Comparison of ENCODE assay signal across 1 cellular context in the genomic region with DNA sequence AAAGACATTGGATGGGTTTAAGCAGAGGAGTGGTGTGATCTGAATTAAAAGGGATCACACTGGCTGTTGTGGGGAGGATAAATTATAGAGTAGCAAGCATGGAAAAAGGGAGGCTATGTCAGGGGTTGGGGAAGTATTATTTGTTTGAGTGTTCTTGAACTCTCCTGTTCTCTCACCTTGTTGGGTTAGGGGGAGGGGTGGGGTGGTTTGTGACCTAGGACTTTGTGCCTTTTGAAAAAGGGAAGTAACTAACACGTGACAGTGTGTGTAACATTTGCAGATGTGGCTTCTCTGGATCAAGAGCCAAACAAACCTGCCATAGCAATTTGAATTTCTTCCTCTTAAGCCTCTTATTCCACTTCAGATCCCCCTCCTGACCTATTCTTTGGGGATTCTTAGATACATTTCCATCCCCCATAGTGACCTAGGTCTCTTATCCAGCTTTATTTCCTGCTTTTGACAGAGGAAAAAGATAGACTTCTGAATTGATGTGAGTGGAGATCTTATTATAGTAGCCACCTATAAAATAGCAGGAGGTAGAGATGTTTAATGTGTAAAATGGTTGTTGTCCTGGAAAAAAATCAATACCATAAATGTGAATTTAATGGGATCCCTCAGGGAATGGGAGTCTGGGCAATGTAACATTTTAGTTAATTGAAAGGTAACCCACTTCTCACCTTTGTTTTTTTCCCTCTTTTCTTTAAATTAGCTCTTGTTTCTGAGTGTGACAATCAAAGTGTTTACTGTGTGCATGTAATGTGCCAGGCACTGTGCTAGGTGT.
TF ChIP-seq lines count a peak whose summit lies in the region.

No MANE protein-coding gene starts in this region.

TF ChIP-seq in HepG2, 621 proteins besides CTCF, POLR2A, EP300 and RAD21 (continued from another document and continues in another):
- TF ChIP-seq, protein P1, sequence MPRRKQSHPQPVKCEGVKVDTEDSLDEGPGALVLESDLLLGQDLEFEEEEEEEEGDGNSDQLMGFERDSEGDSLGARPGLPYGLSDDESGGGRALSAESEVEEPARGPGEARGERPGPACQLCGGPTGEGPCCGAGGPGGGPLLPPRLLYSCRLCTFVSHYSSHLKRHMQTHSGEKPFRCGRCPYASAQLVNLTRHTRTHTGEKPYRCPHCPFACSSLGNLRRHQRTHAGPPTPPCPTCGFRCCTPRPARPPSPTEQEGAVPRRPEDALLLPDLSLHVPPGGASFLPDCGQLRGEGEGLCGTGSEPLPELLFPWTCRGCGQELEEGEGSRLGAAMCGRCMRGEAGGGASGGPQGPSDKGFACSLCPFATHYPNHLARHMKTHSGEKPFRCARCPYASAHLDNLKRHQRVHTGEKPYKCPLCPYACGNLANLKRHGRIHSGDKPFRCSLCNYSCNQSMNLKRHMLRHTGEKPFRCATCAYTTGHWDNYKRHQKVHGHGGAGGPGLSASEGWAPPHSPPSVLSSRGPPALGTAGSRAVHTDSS (CRISPR knock-in tag; conservative IDR thresholded peaks at IDR 0.05): no peak
- TF ChIP-seq POLR2G (IDR thresholded peaks at IDR 0.05; ENCODE audit: low read depth, low read length): no peak
- no peak for TF ChIP-seq ZNF850 (CRISPR knock-in tag; conservative IDR thresholded peaks at IDR 0.05)
- no peak for TF ChIP-seq THAP11 (CRISPR knock-in tag; IDR thresholded peaks at IDR 0.05)
- no peak for TF ChIP-seq ZNF761 (CRISPR knock-in tag; conservative IDR thresholded peaks at IDR 0.05)
- TF ChIP-seq, protein P2, sequence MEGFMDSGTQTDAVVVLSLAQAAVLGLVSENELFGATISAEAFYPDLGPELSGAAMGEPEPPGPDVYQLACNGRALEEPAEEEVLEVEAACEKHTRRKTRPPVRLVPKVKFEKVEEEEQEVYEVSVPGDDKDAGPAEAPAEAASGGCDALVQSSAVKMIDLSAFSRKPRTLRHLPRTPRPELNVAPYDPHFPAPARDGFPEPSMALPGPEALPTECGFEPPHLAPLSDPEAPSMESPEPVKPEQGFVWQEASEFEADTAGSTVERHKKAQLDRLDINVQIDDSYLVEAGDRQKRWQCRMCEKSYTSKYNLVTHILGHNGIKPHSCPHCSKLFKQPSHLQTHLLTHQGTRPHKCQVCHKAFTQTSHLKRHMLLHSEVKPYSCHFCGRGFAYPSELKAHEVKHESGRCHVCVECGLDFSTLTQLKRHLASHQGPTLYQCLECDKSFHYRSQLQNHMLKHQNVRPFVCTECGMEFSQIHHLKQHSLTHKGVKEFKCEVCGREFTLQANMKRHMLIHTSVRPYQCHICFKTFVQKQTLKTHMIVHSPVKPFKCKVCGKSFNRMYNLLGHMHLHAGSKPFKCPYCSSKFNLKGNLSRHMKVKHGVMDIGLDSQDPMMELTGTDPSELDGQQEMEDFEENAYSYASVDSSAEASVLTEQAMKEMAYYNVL (CRISPR knock-in tag; IDR thresholded peaks at IDR 0.05; ENCODE audit: borderline replicate concordance): no peak
- no peak for TF ChIP-seq ZBTB38 (CRISPR knock-in tag; IDR thresholded peaks at IDR 0.05)
- no peak for TF ChIP-seq RORA (CRISPR knock-in tag; IDR thresholded peaks at IDR 0.05)
- TF ChIP-seq NFYC (CRISPR knock-in tag; IDR thresholded peaks at IDR 0.05): no peak
- peak; percentile 58 for TF ChIP-seq ASH2L (IDR thresholded peaks at IDR 0.05; ENCODE audit: insufficient read length, low read depth, low read length)
- no peak for TF ChIP-seq MAFF (IDR thresholded peaks at IDR 0.05; ENCODE audit: low read depth, low read length)
- TF ChIP-seq ZNF567 (CRISPR knock-in tag; IDR thresholded peaks at IDR 0.05; ENCODE audit: borderline replicate concordance): no peak
- TF ChIP-seq, protein P3, sequence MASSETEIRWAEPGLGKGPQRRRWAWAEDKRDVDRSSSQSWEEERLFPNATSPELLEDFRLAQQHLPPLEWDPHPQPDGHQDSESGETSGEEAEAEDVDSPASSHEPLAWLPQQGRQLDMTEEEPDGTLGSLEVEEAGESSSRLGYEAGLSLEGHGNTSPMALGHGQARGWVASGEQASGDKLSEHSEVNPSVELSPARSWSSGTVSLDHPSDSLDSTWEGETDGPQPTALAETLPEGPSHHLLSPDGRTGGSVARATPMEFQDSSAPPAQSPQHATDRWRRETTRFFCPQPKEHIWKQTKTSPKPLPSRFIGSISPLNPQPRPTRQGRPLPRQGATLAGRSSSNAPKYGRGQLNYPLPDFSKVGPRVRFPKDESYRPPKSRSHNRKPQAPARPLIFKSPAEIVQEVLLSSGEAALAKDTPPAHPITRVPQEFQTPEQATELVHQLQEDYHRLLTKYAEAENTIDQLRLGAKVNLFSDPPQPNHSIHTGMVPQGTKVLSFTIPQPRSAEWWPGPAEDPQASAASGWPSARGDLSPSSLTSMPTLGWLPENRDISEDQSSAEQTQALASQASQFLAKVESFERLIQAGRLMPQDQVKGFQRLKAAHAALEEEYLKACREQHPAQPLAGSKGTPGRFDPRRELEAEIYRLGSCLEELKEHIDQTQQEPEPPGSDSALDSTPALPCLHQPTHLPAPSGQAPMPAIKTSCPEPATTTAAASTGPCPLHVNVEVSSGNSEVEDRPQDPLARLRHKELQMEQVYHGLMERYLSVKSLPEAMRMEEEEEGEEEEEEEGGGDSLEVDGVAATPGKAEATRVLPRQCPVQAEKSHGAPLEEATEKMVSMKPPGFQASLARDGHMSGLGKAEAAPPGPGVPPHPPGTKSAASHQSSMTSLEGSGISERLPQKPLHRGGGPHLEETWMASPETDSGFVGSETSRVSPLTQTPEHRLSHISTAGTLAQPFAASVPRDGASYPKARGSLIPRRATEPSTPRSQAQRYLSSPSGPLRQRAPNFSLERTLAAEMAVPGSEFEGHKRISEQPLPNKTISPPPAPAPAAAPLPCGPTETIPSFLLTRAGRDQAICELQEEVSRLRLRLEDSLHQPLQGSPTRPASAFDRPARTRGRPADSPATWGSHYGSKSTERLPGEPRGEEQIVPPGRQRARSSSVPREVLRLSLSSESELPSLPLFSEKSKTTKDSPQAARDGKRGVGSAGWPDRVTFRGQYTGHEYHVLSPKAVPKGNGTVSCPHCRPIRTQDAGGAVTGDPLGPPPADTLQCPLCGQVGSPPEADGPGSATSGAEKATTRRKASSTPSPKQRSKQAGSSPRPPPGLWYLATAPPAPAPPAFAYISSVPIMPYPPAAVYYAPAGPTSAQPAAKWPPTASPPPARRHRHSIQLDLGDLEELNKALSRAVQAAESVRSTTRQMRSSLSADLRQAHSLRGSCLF (CRISPR knock-in tag; IDR thresholded peaks at IDR 0.05; ENCODE audit: borderline replicate concordance): no peak
- no peak for TF ChIP-seq ZNF572 (CRISPR knock-in tag; IDR thresholded peaks at IDR 0.05)
- TF ChIP-seq, protein P4, sequence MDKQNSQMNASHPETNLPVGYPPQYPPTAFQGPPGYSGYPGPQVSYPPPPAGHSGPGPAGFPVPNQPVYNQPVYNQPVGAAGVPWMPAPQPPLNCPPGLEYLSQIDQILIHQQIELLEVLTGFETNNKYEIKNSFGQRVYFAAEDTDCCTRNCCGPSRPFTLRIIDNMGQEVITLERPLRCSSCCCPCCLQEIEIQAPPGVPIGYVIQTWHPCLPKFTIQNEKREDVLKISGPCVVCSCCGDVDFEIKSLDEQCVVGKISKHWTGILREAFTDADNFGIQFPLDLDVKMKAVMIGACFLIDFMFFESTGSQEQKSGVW (CRISPR knock-in tag; IDR thresholded peaks at IDR 0.05; ENCODE audit: borderline replicate concordance): no peak
- TF ChIP-seq ETV5 (CRISPR knock-in tag; IDR thresholded peaks at IDR 0.05; ENCODE audit: borderline replicate concordance): no peak
- no peak for TF ChIP-seq KLF12 (CRISPR knock-in tag; IDR thresholded peaks at IDR 0.05; ENCODE audit: borderline replicate concordance)
- TF ChIP-seq, protein P5, sequence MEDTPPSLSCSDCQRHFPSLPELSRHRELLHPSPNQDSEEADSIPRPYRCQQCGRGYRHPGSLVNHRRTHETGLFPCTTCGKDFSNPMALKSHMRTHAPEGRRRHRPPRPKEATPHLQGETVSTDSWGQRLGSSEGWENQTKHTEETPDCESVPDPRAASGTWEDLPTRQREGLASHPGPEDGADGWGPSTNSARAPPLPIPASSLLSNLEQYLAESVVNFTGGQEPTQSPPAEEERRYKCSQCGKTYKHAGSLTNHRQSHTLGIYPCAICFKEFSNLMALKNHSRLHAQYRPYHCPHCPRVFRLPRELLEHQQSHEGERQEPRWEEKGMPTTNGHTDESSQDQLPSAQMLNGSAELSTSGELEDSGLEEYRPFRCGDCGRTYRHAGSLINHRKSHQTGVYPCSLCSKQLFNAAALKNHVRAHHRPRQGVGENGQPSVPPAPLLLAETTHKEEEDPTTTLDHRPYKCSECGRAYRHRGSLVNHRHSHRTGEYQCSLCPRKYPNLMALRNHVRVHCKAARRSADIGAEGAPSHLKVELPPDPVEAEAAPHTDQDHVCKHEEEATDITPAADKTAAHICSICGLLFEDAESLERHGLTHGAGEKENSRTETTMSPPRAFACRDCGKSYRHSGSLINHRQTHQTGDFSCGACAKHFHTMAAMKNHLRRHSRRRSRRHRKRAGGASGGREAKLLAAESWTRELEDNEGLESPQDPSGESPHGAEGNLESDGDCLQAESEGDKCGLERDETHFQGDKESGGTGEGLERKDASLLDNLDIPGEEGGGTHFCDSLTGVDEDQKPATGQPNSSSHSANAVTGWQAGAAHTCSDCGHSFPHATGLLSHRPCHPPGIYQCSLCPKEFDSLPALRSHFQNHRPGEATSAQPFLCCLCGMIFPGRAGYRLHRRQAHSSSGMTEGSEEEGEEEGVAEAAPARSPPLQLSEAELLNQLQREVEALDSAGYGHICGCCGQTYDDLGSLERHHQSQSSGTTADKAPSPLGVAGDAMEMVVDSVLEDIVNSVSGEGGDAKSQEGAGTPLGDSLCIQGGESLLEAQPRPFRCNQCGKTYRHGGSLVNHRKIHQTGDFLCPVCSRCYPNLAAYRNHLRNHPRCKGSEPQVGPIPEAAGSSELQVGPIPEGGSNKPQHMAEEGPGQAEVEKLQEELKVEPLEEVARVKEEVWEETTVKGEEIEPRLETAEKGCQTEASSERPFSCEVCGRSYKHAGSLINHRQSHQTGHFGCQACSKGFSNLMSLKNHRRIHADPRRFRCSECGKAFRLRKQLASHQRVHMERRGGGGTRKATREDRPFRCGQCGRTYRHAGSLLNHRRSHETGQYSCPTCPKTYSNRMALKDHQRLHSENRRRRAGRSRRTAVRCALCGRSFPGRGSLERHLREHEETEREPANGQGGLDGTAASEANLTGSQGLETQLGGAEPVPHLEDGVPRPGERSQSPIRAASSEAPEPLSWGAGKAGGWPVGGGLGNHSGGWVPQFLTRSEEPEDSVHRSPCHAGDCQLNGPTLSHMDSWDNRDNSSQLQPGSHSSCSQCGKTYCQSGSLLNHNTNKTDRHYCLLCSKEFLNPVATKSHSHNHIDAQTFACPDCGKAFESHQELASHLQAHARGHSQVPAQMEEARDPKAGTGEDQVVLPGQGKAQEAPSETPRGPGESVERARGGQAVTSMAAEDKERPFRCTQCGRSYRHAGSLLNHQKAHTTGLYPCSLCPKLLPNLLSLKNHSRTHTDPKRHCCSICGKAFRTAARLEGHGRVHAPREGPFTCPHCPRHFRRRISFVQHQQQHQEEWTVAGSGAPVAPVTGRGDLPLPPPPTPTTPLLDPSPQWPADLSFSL (CRISPR knock-in tag; IDR thresholded peaks at IDR 0.05): no peak
- peak; percentile 39; the same call in 1 of the 2 replicates for TF ChIP-seq NR2F6 (IDR thresholded peaks at IDR 0.05)
- peak; percentile 43; the same call in 1 of the 2 replicates for TF ChIP-seq NR2F6 (CRISPR knock-in tag; IDR thresholded peaks at IDR 0.05)
- no peak for TF ChIP-seq ZC3H4 (CRISPR knock-in tag; IDR thresholded peaks at IDR 0.05; ENCODE audit: borderline replicate concordance)
- no peak for TF ChIP-seq POGZ (CRISPR knock-in tag; IDR thresholded peaks at IDR 0.05)
- TF ChIP-seq ZNF564 (CRISPR knock-in tag; IDR thresholded peaks at IDR 0.05): no peak
- TF ChIP-seq BRCA1 (CRISPR knock-in tag; IDR thresholded peaks at IDR 0.05): no peak
- no peak for TF ChIP-seq NONO (IDR thresholded peaks at IDR 0.05)
- no peak for TF ChIP-seq NONO (CRISPR knock-in tag; conservative IDR thresholded peaks at IDR 0.05)
- TF ChIP-seq, protein P6, sequence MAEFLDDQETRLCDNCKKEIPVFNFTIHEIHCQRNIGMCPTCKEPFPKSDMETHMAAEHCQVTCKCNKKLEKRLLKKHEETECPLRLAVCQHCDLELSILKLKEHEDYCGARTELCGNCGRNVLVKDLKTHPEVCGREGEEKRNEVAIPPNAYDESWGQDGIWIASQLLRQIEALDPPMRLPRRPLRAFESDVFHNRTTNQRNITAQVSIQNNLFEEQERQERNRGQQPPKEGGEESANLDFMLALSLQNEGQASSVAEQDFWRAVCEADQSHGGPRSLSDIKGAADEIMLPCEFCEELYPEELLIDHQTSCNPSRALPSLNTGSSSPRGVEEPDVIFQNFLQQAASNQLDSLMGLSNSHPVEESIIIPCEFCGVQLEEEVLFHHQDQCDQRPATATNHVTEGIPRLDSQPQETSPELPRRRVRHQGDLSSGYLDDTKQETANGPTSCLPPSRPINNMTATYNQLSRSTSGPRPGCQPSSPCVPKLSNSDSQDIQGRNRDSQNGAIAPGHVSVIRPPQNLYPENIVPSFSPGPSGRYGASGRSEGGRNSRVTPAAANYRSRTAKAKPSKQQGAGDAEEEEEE (CRISPR knock-in tag; IDR thresholded peaks at IDR 0.05; ENCODE audit: borderline replicate concordance): no peak
- no peak for TF ChIP-seq HCFC1 (IDR thresholded peaks at IDR 0.05; ENCODE audit: low read depth, low read length)
- no peak for TF ChIP-seq GABPA (IDR thresholded peaks at IDR 0.05; ENCODE audit: low read depth, low read length)
- no peak for TF ChIP-seq GABPA (CRISPR knock-in tag; IDR thresholded peaks at IDR 0.05; ENCODE audit: low read depth)
- no peak for TF ChIP-seq ZNF577 (CRISPR knock-in tag; IDR thresholded peaks at IDR 0.05; ENCODE audit: borderline replicate concordance, low read depth)
- no peak for TF ChIP-seq CCAR2 (optimal IDR thresholded peaks at IDR 0.05; ENCODE audit: low read depth, low read length)
- TF ChIP-seq SMAD9 (CRISPR knock-in tag; IDR thresholded peaks at IDR 0.05): no peak
- TF ChIP-seq, protein P7, sequence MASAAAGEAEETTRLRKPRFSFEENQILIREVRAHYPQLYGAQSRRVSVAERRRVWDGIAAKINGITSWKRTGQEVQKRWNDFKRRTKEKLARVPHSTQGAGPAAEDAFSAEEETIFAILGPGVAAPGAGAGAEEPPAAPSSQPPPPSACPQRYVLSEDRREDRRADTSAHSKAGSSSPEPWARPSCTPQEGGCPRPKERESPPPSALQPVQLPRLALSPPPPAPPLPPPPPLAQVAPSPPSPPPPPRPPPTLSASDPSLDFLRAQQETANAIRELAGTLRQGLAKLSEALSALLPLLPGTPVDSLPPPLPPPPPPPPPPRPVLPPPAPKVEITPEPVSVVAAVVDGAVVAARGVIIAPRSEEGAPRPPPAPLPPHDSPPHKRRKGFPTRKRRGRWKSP (CRISPR knock-in tag; IDR thresholded peaks at IDR 0.05): no peak
- no peak for TF ChIP-seq ARNT (IDR thresholded peaks at IDR 0.05)
- TF ChIP-seq ELF3 (CRISPR knock-in tag; IDR thresholded peaks at IDR 0.05): peak; percentile 43
- TF ChIP-seq KDM5A (IDR thresholded peaks at IDR 0.05; ENCODE audit: borderline replicate concordance, low read length): no peak
- TF ChIP-seq SMYD3 (CRISPR knock-in tag; IDR thresholded peaks at IDR 0.05): no peak
- no peak for TF ChIP-seq SMAD3 (CRISPR knock-in tag; IDR thresholded peaks at IDR 0.05)
- TF ChIP-seq, protein P8, sequence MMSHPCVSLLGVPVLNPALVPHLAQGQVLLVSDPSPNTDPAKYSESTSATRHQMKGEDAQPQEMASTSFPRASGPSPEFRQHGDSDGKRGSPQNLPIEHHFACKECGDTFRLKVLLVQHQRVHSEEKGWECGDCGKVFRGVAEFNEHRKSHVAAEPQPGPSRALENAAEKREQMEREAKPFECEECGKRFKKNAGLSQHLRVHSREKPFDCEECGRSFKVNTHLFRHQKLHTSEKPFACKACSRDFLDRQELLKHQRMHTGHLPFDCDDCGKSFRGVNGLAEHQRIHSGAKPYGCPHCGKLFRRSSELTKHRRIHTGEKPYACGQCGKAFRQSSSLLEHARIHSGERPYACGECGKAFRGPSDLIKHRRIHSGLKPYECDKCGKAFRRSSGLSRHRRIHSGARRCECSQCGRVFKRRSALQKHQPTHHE (CRISPR knock-in tag; IDR thresholded peaks at IDR 0.05; ENCODE audit: borderline replicate concordance): no peak
- no peak for TF ChIP-seq ONECUT2 (CRISPR knock-in tag; IDR thresholded peaks at IDR 0.05)
- TF ChIP-seq STAT5B (CRISPR knock-in tag; IDR thresholded peaks at IDR 0.05): no peak
